ENCODE assay signal across 1 cellular context in the genomic region with DNA sequence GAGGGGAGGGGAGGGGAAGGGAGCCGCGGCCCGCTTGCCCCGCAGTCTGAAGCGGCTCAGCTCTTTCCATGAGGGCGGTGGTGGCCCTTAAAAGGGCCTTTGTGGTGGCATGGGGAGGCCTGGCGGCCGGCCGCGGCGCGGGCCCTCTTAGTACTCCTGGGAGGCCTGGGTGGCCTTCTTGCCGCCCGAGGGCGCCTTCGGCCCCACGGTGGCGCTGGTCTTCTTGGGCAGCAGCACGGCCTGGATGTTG.
TF ChIP-seq lines count a peak whose summit lies in the region.

No MANE protein-coding gene starts in this region.

TF ChIP-seq in SK-N-SH treated with all-trans-retinoic acid at 6 μM for 48 hours, 23 proteins besides CTCF, POLR2A, EP300 and RAD21 (continued from another document):
- TF ChIP-seq, protein P1, sequence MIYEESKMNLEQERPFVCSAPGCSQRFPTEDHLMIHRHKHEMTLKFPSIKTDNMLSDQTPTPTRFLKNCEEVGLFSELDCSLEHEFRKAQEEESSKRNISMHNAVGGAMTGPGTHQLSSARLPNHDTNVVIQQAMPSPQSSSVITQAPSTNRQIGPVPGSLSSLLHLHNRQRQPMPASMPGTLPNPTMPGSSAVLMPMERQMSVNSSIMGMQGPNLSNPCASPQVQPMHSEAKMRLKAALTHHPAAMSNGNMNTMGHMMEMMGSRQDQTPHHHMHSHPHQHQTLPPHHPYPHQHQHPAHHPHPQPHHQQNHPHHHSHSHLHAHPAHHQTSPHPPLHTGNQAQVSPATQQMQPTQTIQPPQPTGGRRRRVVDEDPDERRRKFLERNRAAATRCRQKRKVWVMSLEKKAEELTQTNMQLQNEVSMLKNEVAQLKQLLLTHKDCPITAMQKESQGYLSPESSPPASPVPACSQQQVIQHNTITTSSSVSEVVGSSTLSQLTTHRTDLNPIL (CRISPR knock-in tag; IDR thresholded peaks at IDR 0.05; ENCODE audit: low read depth) = no peak
